9 cellular contexts compared by ENCODE assay signal in genomic region chrX:12979011-12979629, GRCh38. TPM values are rescaled to one million over a fixed set of nuclear protein-coding genes. Genes with fewer than 3 reads are reported as not detected.
A peak's percentile ranks its signal among the peaks of the same experiment; 100 is the strongest.
DNase-seq lines count a peak whose midpoint lies in the region; ATAC-seq and TF ChIP-seq lines count a peak whose summit lies in the region.
"Had no signal": no experiment of that assay in that cellular context is flagged by ENCODE, and none has a peak within 500 bp of the region (broad histone marks: within the 10 kb centered on the region; RNA-seq: fewer than 3 reads in every experiment).

No MANE protein-coding gene starts in this region.

- no peak for TF ChIP-seq POLR2A in heart left ventricle (IDR thresholded peaks at IDR 0.05)
- TF ChIP-seq POLR2A in upper lobe of left lung (IDR thresholded peaks at IDR 0.05) = no peak

- peaks cover 45% of the 10 kb centered on the region for H3K36me3 Mint-ChIP-seq in activated CD8-positive, alpha-beta T cell treated with anti-CD3 and anti-CD28 coated beads, Interleukin-2, amount 10 ng/mL, durations not matched to agents 7 days and 5 days (ENCODE audit: low read depth)

- H3K4me3 ChIP-seq in heart left ventricle (peak overlapping the region in 6 of 12 donors; percentile 64 to 99 (median 86)), lung (no peak overlapping the region), upper lobe of left lung (no peak overlapping the region)
- H3K4me3 ChIP-seq: SK-N-MC had no signal

- no peaks in the 10 kb centered on the region for H3K9me3 Mint-ChIP-seq in activated CD8-positive, alpha-beta T cell treated with anti-CD3 and anti-CD28 coated beads, Interleukin-2, amount 10 ng/mL, durations not matched to agents 7 days and 5 days (ENCODE audit: insufficient read depth)

- H3K27me3 ChIP-seq in heart left ventricle (peaks cover 0 to 19% (median 0%) of the 10 kb centered on the region in 9 donors), lung (ENCODE audit: control insufficient read depth, insufficient read depth) (peaks cover 2% of the 10 kb centered on the region), upper lobe of left lung (no peaks in the 10 kb centered on the region)

- 39 to 65% (median 55%) methylated on average over 6 of the region's 6 CpGs for WGBS in heart left ventricle, 4 donors
- 43 to 46% methylated on average over 6 of the region's 6 CpGs for WGBS in lung, 2 donors
- 30 to 44% methylated on average over 6 of the region's 6 CpGs for WGBS in upper lobe of left lung, 2 donors

- H3K4me1 Mint-ChIP-seq in activated CD8-positive, alpha-beta T cell treated with anti-CD3 and anti-CD28 coated beads, Interleukin-2, amount 10 ng/mL, durations not matched to agents 7 days and 5 days (ENCODE audit: low read depth) = peaks cover 46% of the 10 kb centered on the region

- ATAC-seq in heart left ventricle (no peak), Right ventricle myocardium superior (ENCODE audit: poor library complexity) (no peak), lung (ENCODE audit: insufficient read depth, low FRiP score) (no peak), upper lobe of left lung (ENCODE audit: low FRiP score in 2 of 2) (no peak)
- ATAC-seq in activated CD8-positive, alpha-beta T cell treated with anti-CD3 and anti-CD28 coated beads, Interleukin-2, amount 10 ng/mL, durations not matched to agents 7 days and 5 days = no peak

- POLR2A ChIA-PET in activated CD8-positive, alpha-beta T cell treated with anti-CD3 and anti-CD28 coated beads, Interleukin-2, amount 10 ng/mL, durations not matched to agents 7 days and 5 days (lab: Charles Lee) = interaction anchor here (0.5 to 16.3 kb wide), 15 partner anchors 11 to 509 kb away, joined by 3 to 1048 read pairs (median 6); no protein-coding TSS in a partner anchor

- no peak for DNase-seq in heart left ventricle
- DNase-seq in Right ventricle myocardium superior = no peak
- no peak for DNase-seq in activated CD8-positive, alpha-beta T cell treated with anti-CD3 and anti-CD28 coated beads, Interleukin-2, amount 10 ng/mL, durations not matched to agents 7 days and 5 days
- DNase-seq in lung (ENCODE audit: low spot score) = no peak
- DNase-seq in upper lobe of left lung = no peak
- no peak for DNase-seq in COLO668 (lab: John Stamatoyannopoulos, UW; ENCODE audit: unreplicated experiment)
- no peak for DNase-seq in NCI-H1417 (lab: John Stamatoyannopoulos, UW)
- no peak for DNase-seq in NCI-H1436 treated with DMSO at 0.1 percent for 48 hours (lab: John Stamatoyannopoulos, UW)

- H3K36me3 ChIP-seq in heart left ventricle = peaks cover 0 to 18% (median 7%) of the 10 kb centered on the region in 9 donors
- H3K36me3 ChIP-seq in lung (ENCODE audit: control insufficient read depth in 2 of 2, insufficient read depth in 2 of 2, low read length in 2 of 2) = no peaks in the 10 kb centered on the region
- peaks cover 0 to 15% (median 1%) of the 10 kb centered on the region in 4 donors for H3K36me3 ChIP-seq in upper lobe of left lung

- no peak for TF ChIP-seq EP300 in upper lobe of left lung (IDR thresholded peaks at IDR 0.05)

- TF ChIP-seq CTCF in heart left ventricle (IDR thresholded peaks at IDR 0.05) = no peak
- no peak for TF ChIP-seq CTCF in lung (IDR thresholded peaks at IDR 0.05; ENCODE audit: control extremely low read depth, extremely low read depth)
- no peak for TF ChIP-seq CTCF in upper lobe of left lung (IDR thresholded peaks at IDR 0.05)

- H3K4me1 ChIP-seq in heart left ventricle (peaks cover 0 to 58% (median 0%) of the 10 kb centered on the region in 12 donors), lung (ENCODE audit: control insufficient read depth in 2 of 2, insufficient read depth in 2 of 2, low read length in 2 of 2) (no peaks in the 10 kb centered on the region), upper lobe of left lung (peaks cover 0 to 4% (median 0%) of the 10 kb centered on the region in 4 donors)

- CTCF ChIA-PET in activated CD8-positive, alpha-beta T cell treated with anti-CD3 and anti-CD28 coated beads, Interleukin-2, amount 10 ng/mL, durations not matched to agents 7 days and 5 days (lab: Charles Lee) = interaction anchor here (0.8 to 22.7 kb wide), 12 partner anchors 16 to 667 kb away, joined by 3 to 406 read pairs (median 8); no protein-coding TSS in a partner anchor

- peak overlapping the region; percentile 40 to 99 (median 90) for H3K27ac ChIP-seq in heart left ventricle
- H3K27ac ChIP-seq in lung (ENCODE audit: low read depth in 1 of 2, low read length in 1 of 2) = peak overlapping the region; percentile 47 to 53
- peak overlapping the region; percentile 95 to 98 (median 96) for H3K27ac ChIP-seq in upper lobe of left lung
- H3K27ac ChIP-seq: SK-N-MC had no signal

- H3K4me3 Mint-ChIP-seq in activated CD8-positive, alpha-beta T cell treated with anti-CD3 and anti-CD28 coated beads, Interleukin-2, amount 10 ng/mL, durations not matched to agents 7 days and 5 days = peak overlapping the region; percentile 95

- intact Hi-C loops in heart left ventricle (cut with DNase I) = loop anchor here in 9 of 10 donors (5.0 to 10.0 kb wide), 11 partner anchors 56 to 386 kb away; no protein-coding TSS in a partner anchor
- intact Hi-C loops in Right ventricle myocardium superior (cut with DNase I) = no loop called here

- H3K27me3 Mint-ChIP-seq in activated CD8-positive, alpha-beta T cell treated with anti-CD3 and anti-CD28 coated beads, Interleukin-2, amount 10 ng/mL, durations not matched to agents 7 days and 5 days (ENCODE audit: low read depth) = no peaks in the 10 kb centered on the region

- H3K9me3 ChIP-seq in heart left ventricle = peaks cover 0 to 5% (median 0%) of the 10 kb centered on the region in 12 donors
- H3K9me3 ChIP-seq in lung (ENCODE audit: control insufficient read depth in 2 of 2, insufficient read depth in 1 of 2, low read length in 1 of 2) = peaks cover 0 to 5% of the 10 kb centered on the region in 2 donors
- no peaks in the 10 kb centered on the region for H3K9me3 ChIP-seq in upper lobe of left lung

- peak overlapping the region; percentile 98 for H3K27ac Mint-ChIP-seq in activated CD8-positive, alpha-beta T cell treated with anti-CD3 and anti-CD28 coated beads, Interleukin-2, amount 10 ng/mL, durations not matched to agents 7 days and 5 days

RNA-seq across cellular contexts. Expression of gene TMSB4X, which starts 4.2 kb away (rescaled TPM):
- total RNA-seq in heart left ventricle (1,000 to 10,000 TPM in 4 of 9 donors, 100 to 1,000 TPM in 5; 689 to 3,543 (median 935) TPM), Right ventricle myocardium superior (875 TPM), lung (1,000 to 10,000 TPM; 4,686 to 8,614 TPM), upper lobe of left lung (1,000 to 10,000 TPM; 2,646 to 6,090 (median 4,792) TPM)
- polyA plus RNA-seq in heart left ventricle (1,000 to 10,000 TPM; 1,893 to 1,976 TPM), lung (1,000 to 10,000 TPM; 7,790 to 9,527 TPM)
- total RNA-seq in activated CD8-positive, alpha-beta T cell treated with anti-CD3 and anti-CD28 coated beads, Interleukin-2, amount 10 ng/mL, durations not matched to agents 7 days and 5 days = 1,000 to 10,000 TPM; 8,800 to 8,961 TPM
